25 cellular contexts compared by ENCODE assay signal in the genomic region with DNA sequence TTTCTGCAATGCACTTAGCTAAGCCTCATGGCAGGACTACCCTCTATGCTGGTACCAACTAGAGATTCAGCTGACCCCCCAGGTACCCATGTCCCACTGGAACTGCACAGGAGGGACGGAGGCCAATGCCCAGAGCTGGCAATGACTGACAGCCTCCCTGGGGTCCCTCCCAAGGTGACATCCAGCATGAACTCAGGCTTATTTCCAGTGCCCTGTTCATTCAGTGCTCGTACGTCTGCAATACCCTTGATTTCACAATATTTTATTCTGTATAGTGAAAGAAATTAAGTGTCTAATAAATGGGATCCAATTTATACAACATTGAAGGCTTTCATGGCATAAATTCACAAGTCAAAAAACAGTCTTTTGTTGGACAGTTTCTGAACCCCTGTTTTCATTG.
"Had no signal": no experiment of that assay in that cellular context is flagged by ENCODE, and none has a peak within 500 bp of the region (broad histone marks: within the 10 kb centered on the region; RNA-seq: fewer than 3 reads in every experiment).

No MANE protein-coding gene starts in this region.

- DNase-seq: activated CD4-positive, alpha-beta memory T cell treated with anti-CD3 and anti-CD28 coated beads for 36 hours; activated CD4-positive, alpha-beta T cell treated with anti-CD3 and anti-CD28 coated beads, Interleukin-2, amount 10 ng/mL, durations not matched to agents 24 days and 14 days; activated CD4-positive, CD25-positive, alpha-beta regulatory T cell treated with anti-CD3 and anti-CD28 coated beads, Interleukin-2, amount 50 U/mL, for 72 hours; activated CD8-positive, alpha-beta memory T cell treated with anti-CD3 and anti-CD28 coated beads, Interleukin-2, amount 50 U/mL, for 4 hours; activated effector memory CD4-positive, alpha-beta T cell treated with anti-CD3 and anti-CD28 coated beads, Interleukin-2, amount 50 U/mL, for 16 hours; activated naive CD4-positive, alpha-beta T cell treated with anti-CD3 and anti-CD28 coated beads for 36 hours; activated naive CD8-positive, alpha-beta T cell treated with anti-CD3 and anti-CD28 coated beads, Interleukin-2, amount 10 ng/mL, durations not matched to agents 7 days and 5 days; activated T-cell treated with anti-CD3 and anti-CD28 coated beads, Interleukin-2, amount 50 U/mL, for 1 hour; amniotic stem cell; brain microvascular endothelial cell; cortex of kidney; foreskin melanocyte; left ventricle myocardium superior; nephron progenitor cell; ovary; retina; substantia nigra; T-helper 17 cell; T1000 had no signal

- H3K27ac Mint-ChIP-seq: activated CD4-positive, alpha-beta memory T cell treated with anti-CD3 and anti-CD28 coated beads for 36 hours; activated CD4-positive, alpha-beta T cell treated with anti-CD3 and anti-CD28 coated beads, Interleukin-2, amount 10 ng/mL, durations not matched to agents 24 days and 14 days; activated naive CD4-positive, alpha-beta T cell treated with anti-CD3 and anti-CD28 coated beads for 36 hours; activated naive CD8-positive, alpha-beta T cell treated with anti-CD3 and anti-CD28 coated beads, Interleukin-2, amount 10 ng/mL, durations not matched to agents 7 days and 5 days; activated T-helper 1 cell treated with anti-CD3 and anti-CD28 coated beads, Interleukin-12 subunit alpha, Interleukin-12 subunit beta, Interleukin-2, Interleukin-4 antibody, amounts not matched to agents 30 ng/mL and 10 ng/mL and 1 ng/mL, durations not matched to agents 14 hours and 24 hours and 36 hours; nephron progenitor cell; stimulated activated naive CD8-positive, alpha-beta T cell treated with anti-CD3 and anti-CD28 coated beads, Interleukin-15, Interleukin-2, amounts not matched to agents 100 ng/mL and 50 ng/mL, for 24 hours; T-helper 17 cell had no signal

- H3K27ac ChIP-seq: brain microvascular endothelial cell, ovary, prostate gland had no signal

- H3K27me3 Mint-ChIP-seq: activated CD4-positive, alpha-beta memory T cell treated with anti-CD3 and anti-CD28 coated beads for 36 hours; activated CD4-positive, alpha-beta T cell treated with anti-CD3 and anti-CD28 coated beads, Interleukin-2, amount 10 ng/mL, durations not matched to agents 24 days and 14 days; stimulated activated naive CD8-positive, alpha-beta T cell treated with anti-CD3 and anti-CD28 coated beads, Interleukin-15, Interleukin-2, amounts not matched to agents 100 ng/mL and 50 ng/mL, for 24 hours; T-helper 17 cell had no signal

- H3K36me3 ChIP-seq: brain microvascular endothelial cell, esophagus muscularis mucosa, ovary, prostate gland, upper lobe of left lung, vagina had no signal

- H3K4me3 Mint-ChIP-seq: activated CD4-positive, alpha-beta memory T cell treated with anti-CD3 and anti-CD28 coated beads for 36 hours; activated CD4-positive, alpha-beta T cell treated with anti-CD3 and anti-CD28 coated beads, Interleukin-2, amount 10 ng/mL, durations not matched to agents 24 days and 14 days; activated naive CD4-positive, alpha-beta T cell treated with anti-CD3 and anti-CD28 coated beads for 36 hours; activated naive CD8-positive, alpha-beta T cell treated with anti-CD3 and anti-CD28 coated beads, Interleukin-2, amount 10 ng/mL, durations not matched to agents 7 days and 5 days; activated T-helper 1 cell treated with anti-CD3 and anti-CD28 coated beads, Interleukin-12 subunit alpha, Interleukin-12 subunit beta, Interleukin-2, Interleukin-4 antibody, amounts not matched to agents 30 ng/mL and 10 ng/mL and 1 ng/mL, durations not matched to agents 14 hours and 24 hours and 36 hours; nephron progenitor cell; stimulated activated naive CD8-positive, alpha-beta T cell treated with anti-CD3 and anti-CD28 coated beads, Interleukin-15, Interleukin-2, amounts not matched to agents 100 ng/mL and 50 ng/mL, for 24 hours; T-helper 17 cell had no signal

- H3K9me3 Mint-ChIP-seq: activated CD4-positive, alpha-beta memory T cell treated with anti-CD3 and anti-CD28 coated beads for 36 hours; activated CD4-positive, alpha-beta T cell treated with anti-CD3 and anti-CD28 coated beads, Interleukin-2, amount 10 ng/mL, durations not matched to agents 24 days and 14 days; activated naive CD4-positive, alpha-beta T cell treated with anti-CD3 and anti-CD28 coated beads for 36 hours; activated naive CD8-positive, alpha-beta T cell treated with anti-CD3 and anti-CD28 coated beads, Interleukin-2, amount 10 ng/mL, durations not matched to agents 7 days and 5 days; activated T-helper 1 cell treated with anti-CD3 and anti-CD28 coated beads, Interleukin-12 subunit alpha, Interleukin-12 subunit beta, Interleukin-2, Interleukin-4 antibody, amounts not matched to agents 30 ng/mL and 10 ng/mL and 1 ng/mL, durations not matched to agents 14 hours and 24 hours and 36 hours had no signal

- H3K4me3 ChIP-seq: esophagus muscularis mucosa, ovary, prostate gland, upper lobe of left lung, vagina had no signal

- ATAC-seq: T-helper 17 cell had no signal

- H3K4me1 ChIP-seq: prostate gland, vagina had no signal

- H3K27me3 ChIP-seq: brain microvascular endothelial cell, esophagus muscularis mucosa, ovary, upper lobe of left lung, vagina had no signal

- H3K9me3 ChIP-seq: esophagus muscularis mucosa, ovary, prostate gland, upper lobe of left lung, vagina had no signal

- H3K36me3 Mint-ChIP-seq: activated CD4-positive, alpha-beta memory T cell treated with anti-CD3 and anti-CD28 coated beads for 36 hours had no signal
